ENCODE assay signal across 23 cellular contexts in the genomic region with DNA sequence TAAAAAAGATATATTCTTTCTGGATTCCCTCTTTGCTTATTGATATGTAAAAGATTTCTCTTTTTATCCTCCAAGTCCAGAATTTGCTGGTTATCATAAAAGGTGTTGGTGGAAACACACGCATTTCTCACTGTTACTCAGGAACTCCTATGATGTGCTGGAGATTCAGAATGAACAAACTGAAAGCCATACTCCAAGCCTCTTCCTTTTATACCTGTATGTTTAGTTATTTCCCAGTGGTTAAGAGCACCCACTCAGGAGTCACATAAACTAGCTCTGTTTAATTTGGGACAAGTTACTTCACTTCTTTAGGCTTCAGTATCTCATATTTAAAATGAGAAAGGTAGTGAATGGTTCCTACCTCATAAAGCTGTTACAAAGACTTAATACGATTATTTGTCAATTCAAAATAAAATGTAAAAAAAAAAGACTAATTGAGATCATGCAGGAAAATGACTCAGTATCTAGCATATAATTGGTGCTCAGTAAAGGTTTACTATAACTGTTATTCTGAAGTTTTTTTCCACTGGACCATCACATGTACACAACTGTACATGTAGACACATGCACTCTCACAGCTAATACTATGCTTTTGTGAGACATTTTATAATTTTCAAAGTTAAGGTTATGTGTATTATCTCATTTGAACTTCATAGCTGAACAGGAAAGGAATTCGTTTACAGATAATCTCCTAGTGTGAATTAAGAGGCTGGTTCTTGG.
"Had no signal": no experiment of that assay in that cellular context is flagged by ENCODE, and none has a peak within 500 bp of the region (broad histone marks: within the 10 kb centered on the region; RNA-seq: fewer than 3 reads in every experiment).

No MANE protein-coding gene starts in this region.

- H3K9me3 ChIP-seq: lower lobe of right lung, tibial artery had no signal

- H3K9me3 Mint-ChIP-seq: activated B cell treated with CpG ODN at 0.5 μM for 24 hours; activated CD4-positive, alpha-beta memory T cell treated with anti-CD3 and anti-CD28 coated beads for 36 hours; activated naive CD8-positive, alpha-beta T cell treated with anti-CD3 and anti-CD28 coated beads, Interleukin-2, amount 10 ng/mL, durations not matched to agents 7 days and 5 days; immature natural killer cell; natural killer cell had no signal

- H3K27ac Mint-ChIP-seq: activated B cell treated with CpG ODN at 0.5 μM for 24 hours; activated CD4-positive, alpha-beta memory T cell treated with anti-CD3 and anti-CD28 coated beads for 36 hours; activated CD8-positive, alpha-beta memory T cell treated with anti-CD3 and anti-CD28 coated beads, Interleukin-2, amount 10 ng/mL, durations not matched to agents 7 days and 5 days; brain; progenitor cell of endocrine pancreas; T-helper 17 cell had no signal

- H3K4me3 ChIP-seq: lower lobe of right lung, tibial artery had no signal

- H3K4me3 Mint-ChIP-seq: activated B cell treated with CpG ODN at 0.5 μM for 24 hours; activated CD4-positive, alpha-beta memory T cell treated with anti-CD3 and anti-CD28 coated beads for 36 hours; activated CD8-positive, alpha-beta memory T cell treated with anti-CD3 and anti-CD28 coated beads, Interleukin-2, amount 10 ng/mL, durations not matched to agents 7 days and 5 days; activated naive CD8-positive, alpha-beta T cell treated with anti-CD3 and anti-CD28 coated beads, Interleukin-2, amount 10 ng/mL, durations not matched to agents 7 days and 5 days; brain; immature natural killer cell; natural killer cell; T-helper 17 cell had no signal

- H3K27me3 Mint-ChIP-seq: activated B cell treated with CpG ODN at 0.5 μM for 24 hours; activated CD4-positive, alpha-beta memory T cell treated with anti-CD3 and anti-CD28 coated beads for 36 hours; activated CD8-positive, alpha-beta memory T cell treated with anti-CD3 and anti-CD28 coated beads, Interleukin-2, amount 10 ng/mL, durations not matched to agents 7 days and 5 days; activated naive CD8-positive, alpha-beta T cell treated with anti-CD3 and anti-CD28 coated beads, Interleukin-2, amount 10 ng/mL, durations not matched to agents 7 days and 5 days; brain; progenitor cell of endocrine pancreas; T-helper 17 cell had no signal

- ATAC-seq: activated CD8-positive, alpha-beta memory T cell treated with anti-CD3 and anti-CD28 coated beads, Interleukin-2, amount 10 ng/mL, durations not matched to agents 7 days and 5 days; esophagus mucosa; left lobe of liver; lower lobe of right lung; natural killer cell; T-helper 17 cell had no signal

- H3K27ac ChIP-seq: lower lobe of right lung, tibial artery had no signal

- DNase-seq: activated B cell treated with CpG ODN at 0.5 μM for 24 hours; activated CD4-positive, alpha-beta memory T cell treated with anti-CD3 and anti-CD28 coated beads for 36 hours; activated CD4-positive, alpha-beta T cell treated with anti-CD3 and anti-CD28 coated beads for 4 hours; activated CD8-positive, alpha-beta memory T cell treated with anti-CD3 and anti-CD28 coated beads, Interleukin-2, amount 10 ng/mL, durations not matched to agents 7 days and 5 days; activated naive CD8-positive, alpha-beta T cell treated with anti-CD3 and anti-CD28 coated beads, Interleukin-2, amount 10 ng/mL, durations not matched to agents 7 days and 5 days; activated T-cell treated with anti-CD3 and anti-CD28 coated beads for 4 hours; dermis blood vessel endothelial cell; effector CD8-positive, alpha-beta T cell; foreskin melanocyte; immature natural killer cell; lower lobe of right lung; natural killer cell; retina; stimulated activated CD4-positive, alpha-beta T cell treated with anti-CD3 and anti-CD28 coated beads, Interleukin-2, amount 100 ng/mL, for 48 hours; stimulated activated CD8-positive, alpha-beta memory T cell treated with anti-CD3 and anti-CD28 coated beads, Interleukin-4, amount 100 ng/mL, for 48 hours; stimulated activated naive CD4-positive, alpha-beta T cell treated with Interleukin-2 at 50 U/mL for 16 hours; substantia nigra; T-helper 17 cell; tibial artery had no signal

- H3K27me3 ChIP-seq: tibial artery had no signal
